ENCODE assay signal across 2 cellular contexts in the genomic region with DNA sequence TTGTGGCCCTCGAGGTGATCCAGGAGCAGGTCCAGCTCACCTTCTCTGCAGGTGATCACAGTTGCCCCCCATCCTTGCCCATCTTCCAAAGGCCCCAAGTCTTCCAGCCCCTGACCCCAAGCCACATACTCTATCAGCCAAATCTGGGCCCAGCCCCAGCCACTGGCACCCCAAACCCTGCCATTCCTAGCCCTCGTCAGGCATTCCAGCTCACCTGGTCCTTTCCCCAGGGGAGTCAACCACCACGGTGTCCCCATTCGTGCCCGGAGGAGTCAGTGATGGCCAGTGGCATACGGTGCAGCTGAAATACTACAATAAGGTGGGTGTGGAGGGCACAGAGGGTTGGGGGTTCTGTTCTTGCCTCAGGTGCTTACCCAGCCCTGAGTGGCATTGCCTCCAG.
TF ChIP-seq lines count a peak whose summit lies in the region.

No MANE protein-coding gene starts in this region.

TF ChIP-seq in IMR-90, 13 proteins besides CTCF, POLR2A, EP300 and RAD21:
- TF ChIP-seq ELK1 (IDR thresholded peaks at IDR 0.05; ENCODE audit: borderline replicate concordance, low read depth, low read length) = no peak
- TF ChIP-seq MAZ (IDR thresholded peaks at IDR 0.05; ENCODE audit: borderline replicate concordance, low read depth, low read length) = no peak

TF ChIP-seq in K562, 482 proteins besides CTCF, POLR2A, EP300 and RAD21:
- TF ChIP-seq, protein P1, sequence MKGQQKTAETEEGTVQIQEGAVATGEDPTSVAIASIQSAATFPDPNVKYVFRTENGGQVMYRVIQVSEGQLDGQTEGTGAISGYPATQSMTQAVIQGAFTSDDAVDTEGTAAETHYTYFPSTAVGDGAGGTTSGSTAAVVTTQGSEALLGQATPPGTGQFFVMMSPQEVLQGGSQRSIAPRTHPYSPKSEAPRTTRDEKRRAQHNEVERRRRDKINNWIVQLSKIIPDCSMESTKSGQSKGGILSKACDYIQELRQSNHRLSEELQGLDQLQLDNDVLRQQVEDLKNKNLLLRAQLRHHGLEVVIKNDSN (CRISPR knock-in tag; IDR thresholded peaks at IDR 0.05) = peak; percentile 6; the same call in 1 of the 2 replicates
- no peak for TF ChIP-seq RB1 (IDR thresholded peaks at IDR 0.05; ENCODE audit: low read depth)
TF ChIP-seq in K562: peak in this region for 1.
